Comparison of ENCODE assay signal across 8 cellular contexts in the genomic region with DNA sequence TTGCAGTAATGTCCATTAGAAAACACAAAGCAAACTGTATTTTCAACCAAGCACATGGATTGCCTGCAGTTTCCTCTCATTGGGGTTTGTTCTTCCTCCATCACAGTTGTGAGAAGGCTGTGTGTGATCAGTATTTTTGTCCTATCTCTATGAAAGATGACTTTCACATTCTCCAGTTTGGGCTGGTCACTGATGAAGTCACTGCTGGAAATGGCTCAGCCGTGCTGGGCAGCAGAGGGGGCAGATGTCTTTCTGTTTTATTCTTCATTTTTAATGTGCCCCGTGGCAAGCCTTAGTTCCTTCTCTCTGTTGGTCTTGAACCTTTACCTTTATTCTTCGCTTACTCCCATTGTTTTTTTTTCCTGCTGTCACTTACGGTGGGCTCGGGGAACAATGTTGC.
DNase-seq lines count a peak whose midpoint lies in the region; ATAC-seq and TF ChIP-seq lines count a peak whose summit lies in the region.

No MANE protein-coding gene starts in this region.

- DNase-seq in COR-L47 (lab: John Stamatoyannopoulos, UW) (peak; percentile 37), NCI-H774 (lab: John Stamatoyannopoulos, UW) (peak; percentile 74), GM13976 (ENCODE audit: low spot score) (no peak), ureter (ENCODE audit: low spot score) (no peak), GM20000 (ENCODE audit: low spot score) (no peak), NAMALWA (ENCODE audit: low spot score) (no peak)

- H3K9me3 ChIP-seq in gastroesophageal sphincter = no peaks in the 10 kb centered on the region
- H3K9me3 ChIP-seq in neuron (ENCODE audit: low read length) = no peaks in the 10 kb centered on the region

- no peak for TF ChIP-seq EP300 in gastroesophageal sphincter (IDR thresholded peaks at IDR 0.05)

- ATAC-seq in gastroesophageal sphincter = no peak

- peak overlapping the region; percentile 44 to 76 (median 75) for H3K27ac ChIP-seq in gastroesophageal sphincter

- peak overlapping the region; percentile 8 to 26 for H3K4me3 ChIP-seq in gastroesophageal sphincter
- peak overlapping the region; percentile 9 for H3K4me3 ChIP-seq in neuron (ENCODE audit: low read length)

- no peak for TF ChIP-seq POLR2A in gastroesophageal sphincter (IDR thresholded peaks at IDR 0.05)

- no peaks in the 10 kb centered on the region for H3K36me3 ChIP-seq in gastroesophageal sphincter
- H3K36me3 ChIP-seq in neuron (ENCODE audit: insufficient read depth, low read length) = no peaks in the 10 kb centered on the region

- in situ Hi-C loops in GM13976 (cut with MboI; ENCODE audit: low sequenced_read_pairs, unreplicated experiment) = no loop called here

- H3K4me1 ChIP-seq in gastroesophageal sphincter (peaks cover 3 to 30% (median 21%) of the 10 kb centered on the region in 3 donors), neuron (ENCODE audit: insufficient read depth, low read length) (peaks cover 13% of the 10 kb centered on the region)

- 14% methylated on average over 3 of the region's 5 CpGs; no CpG with 5 or more reads in 1 of the 2 donors for WGBS in gastroesophageal sphincter (ENCODE audit: low coverage in 1 of 2), 2 donors

- H3K27me3 ChIP-seq in gastroesophageal sphincter (no peaks in the 10 kb centered on the region), neuron (ENCODE audit: insufficient read depth, low read length) (no peaks in the 10 kb centered on the region)

- no peak for TF ChIP-seq CTCF in gastroesophageal sphincter (IDR thresholded peaks at IDR 0.05)
- no peak for TF ChIP-seq CTCF in GM13976 (IDR thresholded peaks at IDR 0.05; ENCODE audit: borderline replicate concordance, control extremely low read depth, extremely low read depth, insufficient read depth, missing control alignments)
- no peak for TF ChIP-seq CTCF in GM20000 (IDR thresholded peaks at IDR 0.05; ENCODE audit: extremely low read depth, missing control alignments)

- H2AFZ ChIP-seq in neuron (ENCODE audit: low read depth, low read length) = peak overlapping the region; percentile 71

Comparison
In these comparisons a context has a peak if more than half of its experiments do, and no peak if none do; other contexts are left out.
1. DNase-seq: peak in COR-L47 (single experiment) and NCI-H774 (single experiment); none in GM13976 (single experiment), ureter (single experiment), GM20000 (single experiment) and NAMALWA (single experiment).